In genomic region chr18:62289047-62289446, GRCh38 we compare ENCODE assay signal across 12 cellular contexts. TPM values are rescaled to one million over a fixed set of nuclear protein-coding genes. Genes with fewer than 3 reads are reported as not detected.
DNase-seq lines count a peak whose midpoint lies in the region; ATAC-seq and TF ChIP-seq lines count a peak whose summit lies in the region.
"Had no signal": no experiment of that assay in that cellular context is flagged by ENCODE, and none has a peak within 500 bp of the region (broad histone marks: within the 10 kb centered on the region; RNA-seq: fewer than 3 reads in every experiment).

No MANE protein-coding gene starts in this region.

- no peaks in the 10 kb centered on the region for H3K9me3 ChIP-seq in mesenchymal stem cell (ENCODE audit: control insufficient read depth, low read length)
- H3K9me3 ChIP-seq: lower lobe of right lung, right atrium auricular region had no signal

- H2BK12ac ChIP-seq in mesenchymal stem cell (ENCODE audit: low read length in 2 of 2) = no peak overlapping the region

- no peak overlapping the region for H2AFZ ChIP-seq in mesenchymal stem cell (ENCODE audit: low read depth, low read length)

- no peak overlapping the region for H3K27ac Mint-ChIP-seq in activated B cell treated with CpG ODN at 0.5 μM for 24 hours

- H3K4me1 ChIP-seq in mesenchymal stem cell (ENCODE audit: control insufficient read depth, insufficient read depth, low read depth, low read length) = no peaks in the 10 kb centered on the region
- H3K4me1 ChIP-seq: lower lobe of right lung, right atrium auricular region had no signal

- H4K8ac ChIP-seq in mesenchymal stem cell (ENCODE audit: low read length) = no peak overlapping the region

- no peak overlapping the region for H3K14ac ChIP-seq in mesenchymal stem cell (ENCODE audit: low read length in 2 of 2)

- WGBS in mesenchymal stem cell = 100% methylated on average over 1 of the region's 2 CpGs

- no peak overlapping the region for H2BK15ac ChIP-seq in mesenchymal stem cell (ENCODE audit: low read depth, poor library complexity, severe bottlenecking)

- no peak overlapping the region for H2BK120ac ChIP-seq in mesenchymal stem cell (ENCODE audit: low read depth, low read length)

- H2AK5ac ChIP-seq in mesenchymal stem cell (ENCODE audit: low read length, severe bottlenecking) = no peak overlapping the region

- no peak overlapping the region for H3K27ac ChIP-seq in mesenchymal stem cell (ENCODE audit: low read length, poor library complexity, severe bottlenecking)
- H3K27ac ChIP-seq: lower lobe of right lung, right atrium auricular region had no signal

- H3K9ac ChIP-seq in mesenchymal stem cell (ENCODE audit: low read length) = no peak overlapping the region

- H3K4me3 Mint-ChIP-seq in activated B cell treated with CpG ODN at 0.5 μM for 24 hours = peak overlapping the region; percentile 9

- H3K23ac ChIP-seq in mesenchymal stem cell (ENCODE audit: low read length in 2 of 2) = no peak overlapping the region

- no peaks in the 10 kb centered on the region for H3K9me3 Mint-ChIP-seq in activated B cell treated with CpG ODN at 0.5 μM for 24 hours

- no peaks in the 10 kb centered on the region for H3K27me3 ChIP-seq in mesenchymal stem cell (ENCODE audit: control insufficient read depth in 1 of 2, insufficient read depth in 1 of 2, low read length in 2 of 2)
- H3K27me3 ChIP-seq: right atrium auricular region had no signal

- CTCF ChIA-PET in activated B cell treated with CpG ODN at 0.5 μM for 24 hours (lab: Charles Lee) = no interaction called here

- H3K4ac ChIP-seq in mesenchymal stem cell (ENCODE audit: low read depth in 1 of 2, low read length in 2 of 2) = no peak overlapping the region

- peaks cover 3 to 61% of the 10 kb centered on the region in 2 experiments for H3K36me3 ChIP-seq in mesenchymal stem cell (ENCODE audit: control insufficient read depth in 1 of 2, insufficient read depth in 2 of 2, low read depth in 1 of 2, low read length in 2 of 2)

- POLR2A ChIA-PET in activated B cell treated with CpG ODN at 0.5 μM for 24 hours (lab: Charles Lee) = no interaction called here

- TF ChIP-seq CTCF in activated B cell treated with CpG ODN at 0.5 μM for 24 hours (IDR thresholded peaks at IDR 0.05) = no peak

- no peak overlapping the region for H4K91ac ChIP-seq in mesenchymal stem cell (ENCODE audit: low read length)

- intact Hi-C loops in activated B cell treated with CpG ODN at 0.5 μM for 24 hours (cut with micrococcal nuclease) = loop anchor here (5.0 kb wide), 1 partner anchor 233 kb away; the partner anchor contains the start of gene ZCCHC2

- ATAC-seq in GM18907 (IDR thresholded peaks at IDR 0.05; ENCODE audit: unreplicated experiment) = peak; percentile 67
- ATAC-seq in HG02885 (IDR thresholded peaks at IDR 0.05; ENCODE audit: poor library complexity, unreplicated experiment) = peak; percentile 75
- ATAC-seq in activated B cell treated with CpG ODN at 0.5 μM for 24 hours (ENCODE audit: low read depth) = peak; percentile 65
- no peak for ATAC-seq in esophagus mucosa
- ATAC-seq: lower lobe of right lung had no signal

- peaks cover 26% of the 10 kb centered on the region for H3K4me1 Mint-ChIP-seq in activated B cell treated with CpG ODN at 0.5 μM for 24 hours

- no peak overlapping the region for H2BK5ac ChIP-seq in mesenchymal stem cell (ENCODE audit: low read depth, low read length, poor library complexity, severe bottlenecking)

- no peak overlapping the region for H3K4me2 ChIP-seq in mesenchymal stem cell (ENCODE audit: low read length, poor library complexity, severe bottlenecking)

- peaks cover 31% of the 10 kb centered on the region for H3K36me3 Mint-ChIP-seq in activated B cell treated with CpG ODN at 0.5 μM for 24 hours (ENCODE audit: low read depth)

- H3K18ac ChIP-seq in mesenchymal stem cell (ENCODE audit: low read depth in 1 of 2, low read length in 2 of 2) = no peak overlapping the region

- H3K4me3 ChIP-seq in mesenchymal stem cell (ENCODE audit: insufficient read depth in 1 of 2, low read depth in 1 of 2, low read length in 2 of 2) = no peak overlapping the region
- H3K4me3 ChIP-seq: lower lobe of right lung, right atrium auricular region had no signal

- DNase-seq in DMS53 treated with DMSO at 0.1 percent for 48 hours (lab: John Stamatoyannopoulos, UW; ENCODE audit: unreplicated experiment) = peak; percentile 44
- no peak for DNase-seq in activated B cell treated with CpG ODN at 0.5 μM for 24 hours
- no peak for DNase-seq in NCI-H526 (lab: John Stamatoyannopoulos, UW)
- no peak for DNase-seq in mesenchymal stem cell
- no peak for DNase-seq in stimulated activated CD4-positive, alpha-beta T cell treated with anti-CD3 and anti-CD28 coated beads, Interleukin-4, amount 100 ng/mL, for 1 hour
- DNase-seq: lower lobe of right lung, NCI-H69, SW 1271 had no signal

- peaks cover 3% of the 10 kb centered on the region for H3K79me1 ChIP-seq in mesenchymal stem cell (replicated peaks; ENCODE audit: low read length, poor library complexity, severe bottlenecking)

- H3K27me3 Mint-ChIP-seq in activated B cell treated with CpG ODN at 0.5 μM for 24 hours = no peaks in the 10 kb centered on the region

RNA-seq across cellular contexts. Expression of gene TNFRSF11A, which starts 36.1 kb away (rescaled TPM):
- total RNA-seq in activated B cell treated with CpG ODN at 0.5 μM for 24 hours (0.07 and 0.24 TPM in 2 replicates), esophagus mucosa (5.7 TPM)
- 0.04 TPM for polyA plus RNA-seq in mesenchymal stem cell (2013, experiment 1 of 2)
- polyA plus RNA-seq in mesenchymal stem cell (2013, experiment 2 of 2) = 0.04 TPM
